20 cellular contexts compared by ENCODE assay signal in the genomic region with DNA sequence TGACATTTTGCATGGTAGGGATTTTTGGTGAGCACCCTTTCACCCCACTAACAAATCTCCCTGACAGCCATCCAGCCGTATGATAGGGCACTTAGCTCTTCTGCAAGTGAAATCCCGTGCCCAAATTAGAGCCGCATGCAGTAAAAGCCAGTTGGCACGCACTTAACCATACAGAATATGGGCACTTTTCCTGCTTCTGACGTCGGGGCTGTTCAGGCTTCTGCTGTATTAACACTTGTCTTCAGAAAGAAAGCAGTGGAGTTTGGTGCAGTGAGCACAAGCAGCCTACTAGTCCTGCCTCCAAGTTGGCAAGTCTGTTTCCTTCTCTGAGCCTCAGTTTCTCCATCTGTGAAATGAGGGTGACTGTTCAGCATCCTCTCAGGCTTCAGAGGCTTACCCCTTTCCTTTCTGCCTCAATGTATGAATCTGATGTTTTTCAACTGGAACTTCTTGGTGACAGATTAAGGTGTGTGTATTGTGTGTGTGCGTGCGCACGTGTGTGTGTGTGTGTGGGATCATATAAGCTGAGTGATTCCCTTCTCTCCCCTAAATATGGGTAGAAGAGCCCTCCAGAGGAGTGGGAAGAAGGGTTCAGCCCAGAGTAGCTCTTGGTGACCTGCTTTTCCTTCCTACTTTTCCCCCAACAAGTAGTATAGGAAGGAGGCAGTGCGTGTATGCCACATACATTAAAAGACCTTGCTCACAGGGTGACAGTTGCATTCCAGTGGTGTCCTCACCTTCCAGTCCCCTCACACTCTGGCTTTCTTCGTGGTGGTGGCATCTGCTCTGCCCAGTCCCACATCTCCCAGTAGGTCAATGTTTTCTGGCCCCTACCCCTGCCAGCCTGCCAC. TPM values are rescaled to one million over a fixed set of nuclear protein-coding genes. Genes with fewer than 3 reads are reported as not detected.
DNase-seq lines count a peak whose midpoint lies in the region; ATAC-seq and TF ChIP-seq lines count a peak whose summit lies in the region.
"Had no signal": no experiment of that assay in that cellular context is flagged by ENCODE, and none has a peak within 500 bp of the region (broad histone marks: within the 10 kb centered on the region; RNA-seq: fewer than 3 reads in every experiment).

No MANE protein-coding gene starts in this region.

- H3K27me3 Mint-ChIP-seq in type B pancreatic cell: no peaks in the 10 kb centered on the region

- DNase-seq in cardiac muscle cell (ENCODE audit: low read depth in 1 of 2, low spot score in 1 of 2) (peak in 1 of 2 donors; percentile 29), cardiac septum (ENCODE audit: low spot score) (no peak), RWPE2 (ENCODE audit: low spot score) (no peak), fibroblast of gingiva (ENCODE audit: low read depth) (peak; percentile 79), type B pancreatic cell (ENCODE audit: extremely low spot score, unreplicated experiment) (peak; percentile 31), retina (no peak), dedifferentiated amniotic fluid mesenchymal stem cell (ENCODE audit: extremely low spot score) (no peak)
- DNase-seq: activated B cell treated with CpG ODN at 0.5 μM for 24 hours; NCI-H1930; ovary; Peyer's patch; spleen; stimulated activated naive CD8-positive, alpha-beta T cell treated with anti-CD3 and anti-CD28 coated beads, Interleukin-15, Interleukin-2, amounts not matched to agents 100 U/mL and 50 U/mL, for 24 hours had no signal

- H3K36me3 Mint-ChIP-seq in type B pancreatic cell: peaks cover 11% of the 10 kb centered on the region

- H3K4me1 Mint-ChIP-seq in type B pancreatic cell (ENCODE audit: unreplicated experiment): peaks cover 60% of the 10 kb centered on the region
- H3K4me1 Mint-ChIP-seq: activated B cell treated with CpG ODN at 0.5 μM for 24 hours had no signal

- peak overlapping the region; percentile 52 for H3K4me3 Mint-ChIP-seq in type B pancreatic cell
- H3K4me3 Mint-ChIP-seq: activated B cell treated with CpG ODN at 0.5 μM for 24 hours had no signal

- H3K9me3 Mint-ChIP-seq in type B pancreatic cell: no peaks in the 10 kb centered on the region
- H3K9me3 Mint-ChIP-seq: activated B cell treated with CpG ODN at 0.5 μM for 24 hours had no signal

- H3K36me3 ChIP-seq in cardiac muscle cell (peaks cover 6% of the 10 kb centered on the region), RWPE2 (ENCODE audit: low read depth) (no peaks in the 10 kb centered on the region)
- H3K36me3 ChIP-seq: ovary, Peyer's patch, spleen, vagina had no signal

- H3K4me3 ChIP-seq in cardiac muscle cell: no peak overlapping the region
- no peak overlapping the region for H3K4me3 ChIP-seq in RWPE2 (ENCODE audit: severe bottlenecking)
- H3K4me3 ChIP-seq: ovary, Peyer's patch, spleen, vagina had no signal

- H3K27me3 ChIP-seq in cardiac muscle cell (no peaks in the 10 kb centered on the region), RWPE2 (ENCODE audit: insufficient read depth, poor library complexity, severe bottlenecking) (peaks cover 53% of the 10 kb centered on the region)
- H3K27me3 ChIP-seq: ovary, vagina had no signal

- peak overlapping the region; percentile 98 for H3K27ac ChIP-seq in cardiac muscle cell
- no peak overlapping the region for H3K27ac ChIP-seq in RWPE2 (ENCODE audit: poor library complexity, severe bottlenecking)
- H3K27ac ChIP-seq: ovary, Peyer's patch, spleen, vagina had no signal

- intact Hi-C loops in cardiac septum (cut with DNase I): no loop called here

- H3K4me1 ChIP-seq in cardiac muscle cell (ENCODE audit: low read depth) (peaks cover 78% of the 10 kb centered on the region), RWPE2 (ENCODE audit: insufficient read depth, poor library complexity, severe bottlenecking) (peaks cover 12% of the 10 kb centered on the region)

- TF ChIP-seq CTCF in cardiac muscle cell (IDR thresholded peaks at IDR 0.05; ENCODE audit: low read depth, low read length) (no peak), RWPE2 (IDR thresholded peaks at IDR 0.05; ENCODE audit: poor library complexity, severe bottlenecking) (no peak), type B pancreatic cell (conservative IDR thresholded peaks at IDR 0.05) (no peak)

- ATAC-seq in RWPE2 (ENCODE audit: low read depth) (peak; percentile 13), GM21367 (IDR thresholded peaks at IDR 0.05; ENCODE audit: unreplicated experiment) (no peak)
- ATAC-seq: stimulated activated naive CD8-positive, alpha-beta T cell treated with anti-CD3 and anti-CD28 coated beads, Interleukin-15, Interleukin-2, amounts not matched to agents 100 U/mL and 50 U/mL, for 24 hours had no signal

- H3K27ac Mint-ChIP-seq in type B pancreatic cell: peak overlapping the region; percentile 15
- H3K27ac Mint-ChIP-seq: activated B cell treated with CpG ODN at 0.5 μM for 24 hours had no signal

- no peaks in the 10 kb centered on the region for H3K9me3 ChIP-seq in cardiac muscle cell (ENCODE audit: low read depth)
- H3K9me3 ChIP-seq in RWPE2 (ENCODE audit: severe bottlenecking): no peaks in the 10 kb centered on the region
- H3K9me3 ChIP-seq: ovary, Peyer's patch, spleen, vagina had no signal

RNA-seq across cellular contexts. Expression of a gene that starts 19.0 kb away (rescaled TPM):
- 55.1 and 74.0 TPM in 2 replicates for total RNA-seq in cardiac muscle cell
- polyA plus RNA-seq in cardiac muscle cell: 18.7 and 41.7 TPM in 2 replicates
- total RNA-seq in cardiac septum: not detected
- total RNA-seq in type B pancreatic cell (ENCODE audit: low replicate concordance): 104 and 232 TPM in 2 replicates
- total RNA-seq: spleen, vagina had no signal

RNA-seq across cellular contexts. Expression of a gene that starts 47.8 kb away (rescaled TPM):
- total RNA-seq in cardiac muscle cell (not detected in 2 replicates), cardiac septum (not detected), type B pancreatic cell (ENCODE audit: low replicate concordance) (0.69 TPM in 1 of 2 replicates, not detected in the other)
- 0.66 TPM in 1 of 2 replicates, not detected in the other for polyA plus RNA-seq in cardiac muscle cell
- total RNA-seq: activated B cell treated with CpG ODN at 0.5 μM for 24 hours; activated CD8-positive, alpha-beta memory T cell treated with anti-CD3 and anti-CD28 coated beads for 36 hours; dermis blood vessel endothelial cell; fibroblast of lung; mononuclear cell; ovary; Peyer's patch; spleen; T-helper 1 cell treated with Interleukin-12 subunit alpha and Interleukin-12 subunit beta and Interleukin-4 antibody, amounts not matched to agents 30 ng/mL and 1 ng/mL, for 36 hours; vagina had no signal
- polyA plus RNA-seq: fibroblast of lung, ovary, spleen had no signal

Comparison
In these comparisons a context has a peak if more than half of its experiments do, and no peak if none do; other contexts are left out.
1. RNA of a gene that starts 19.0 kb away (total RNA-seq): 104 to 232 TPM in type B pancreatic cell and 55.1 to 74.0 TPM in cardiac muscle cell; not detected in cardiac septum (single experiment); every median in the first group is over 10 times any median in the second.
2. DNase-seq: peak in fibroblast of gingiva (single experiment) and type B pancreatic cell (single experiment); none in cardiac septum (single experiment), RWPE2 (single experiment), retina (single experiment) and dedifferentiated amniotic fluid mesenchymal stem cell (single experiment).